Comparison of ENCODE assay signal across 6 cellular contexts in genomic region chr12:93356214-93356613, GRCh38.
"Had no signal": no experiment of that assay in that cellular context is flagged by ENCODE, and none has a peak within 500 bp of the region (broad histone marks: within the 10 kb centered on the region; RNA-seq: fewer than 3 reads in every experiment).

No MANE protein-coding gene starts in this region.

- H3K27ac ChIP-seq: HL-60 had no signal

- FAIRE-seq: HepG2, HTR-8/SVneo had no signal

- ATAC-seq: HepG2 had no signal

- DNase-seq: IMR-90, KBM-7, KG1 had no signal
